In genomic region chr5:14436801-14437542, GRCh38 we compare ENCODE assay signal across 23 cellular contexts.
DNase-seq lines count a peak whose midpoint lies in the region; ATAC-seq and TF ChIP-seq lines count a peak whose summit lies in the region.
"Had no signal": no experiment of that assay in that cellular context is flagged by ENCODE, and none has a peak within 500 bp of the region (broad histone marks: within the 10 kb centered on the region; RNA-seq: fewer than 3 reads in every experiment).

No MANE protein-coding gene starts in this region.

- peak; percentile 32 for DNase-seq in endodermal cell
- no peak for DNase-seq in inferior parietal cortex (ENCODE audit: extremely low spot score)
- DNase-seq in testis, result no peak
- DNase-seq: activated CD4-positive, alpha-beta T cell treated with anti-CD3 and anti-CD28 coated beads, Interleukin-2, amount 50 U/mL, for 4 hours; Calu3; caudate nucleus; dorsolateral prefrontal cortex; erythroblast; mesendoderm; naive thymus-derived CD8-positive, alpha-beta T cell; NCI-H146; NCI-H774; sigmoid colon had no signal

- H3K36me3 Mint-ChIP-seq in endodermal cell (ENCODE audit: low read depth), result peaks cover 20% of the 10 kb centered on the region
- H3K36me3 Mint-ChIP-seq: naive thymus-derived CD8-positive, alpha-beta T cell had no signal

- ATAC-seq in GM18499 (IDR thresholded peaks at IDR 0.05; ENCODE audit: insufficient read depth, unreplicated experiment), result peak; percentile 59
- peak; percentile 48 for ATAC-seq in GM19023 (IDR thresholded peaks at IDR 0.05; ENCODE audit: unreplicated experiment)
- peak; percentile 47 for ATAC-seq in HG03442 (IDR thresholded peaks at IDR 0.05; ENCODE audit: unreplicated experiment)
- no peak for ATAC-seq in HG03280 (IDR thresholded peaks at IDR 0.05; ENCODE audit: unreplicated experiment)
- ATAC-seq in GM21737 (IDR thresholded peaks at IDR 0.05; ENCODE audit: unreplicated experiment), result no peak
- ATAC-seq: gastroesophageal sphincter; naive thymus-derived CD8-positive, alpha-beta T cell; Right ventricle myocardium inferior had no signal

- H3K27ac ChIP-seq in endodermal cell (ENCODE audit: low read depth, low read length) (no peak overlapping the region), testis (no peak overlapping the region)
- H3K27ac ChIP-seq: dorsolateral prefrontal cortex, gastroesophageal sphincter, sigmoid colon had no signal

- intact Hi-C loops in testis (cut with DNase I; ENCODE audit: low total_unique reads), result no loop called here

- H3K9me3 ChIP-seq in endodermal cell (ENCODE audit: control insufficient read depth, low read length) (no peaks in the 10 kb centered on the region), testis (no peaks in the 10 kb centered on the region)
- H3K9me3 ChIP-seq: gastroesophageal sphincter, sigmoid colon had no signal

- 96 to 97% methylated on average over 3 to 5 of the region's 5 CpGs for WGBS in endodermal cell (ENCODE audit: insufficient coverage in 1 of 2, insufficient read length in 1 of 2), 2 experiments
- WGBS in testis, 2 donors, result 91 to 94% methylated on average over 5 of the region's 5 CpGs

- H3K9me3 Mint-ChIP-seq in endodermal cell, result peaks cover 2% of the 10 kb centered on the region
- H3K9me3 Mint-ChIP-seq: IgD-negative memory B cell; stimulated activated naive CD8-positive, alpha-beta T cell treated with anti-CD3 and anti-CD28 coated beads, Interleukin-15, Interleukin-2, amounts not matched to agents 100 ng/mL and 50 ng/mL, for 24 hours; type B pancreatic cell had no signal

- H3K4me1 Mint-ChIP-seq in endodermal cell, result peaks cover 18% of the 10 kb centered on the region

- H3K27me3 Mint-ChIP-seq in endodermal cell (ENCODE audit: insufficient read depth), result no peaks in the 10 kb centered on the region
- H3K27me3 Mint-ChIP-seq: IgD-negative memory B cell; naive thymus-derived CD8-positive, alpha-beta T cell; stimulated activated naive CD8-positive, alpha-beta T cell treated with anti-CD3 and anti-CD28 coated beads, Interleukin-15, Interleukin-2, amounts not matched to agents 100 ng/mL and 50 ng/mL, for 24 hours; type B pancreatic cell had no signal

- H3K27me3 ChIP-seq in endodermal cell (ENCODE audit: control insufficient read depth, insufficient read depth, low read length, poor library complexity, severe bottlenecking) (no peaks in the 10 kb centered on the region), testis (no peaks in the 10 kb centered on the region)
- H3K27me3 ChIP-seq: dorsolateral prefrontal cortex, gastroesophageal sphincter, sigmoid colon had no signal

- no peak overlapping the region for H3K4me3 Mint-ChIP-seq in endodermal cell
- H3K4me3 Mint-ChIP-seq: IgD-negative memory B cell; naive thymus-derived CD8-positive, alpha-beta T cell; stimulated activated naive CD8-positive, alpha-beta T cell treated with anti-CD3 and anti-CD28 coated beads, Interleukin-15, Interleukin-2, amounts not matched to agents 100 ng/mL and 50 ng/mL, for 24 hours; type B pancreatic cell had no signal

- H3K4me3 ChIP-seq in endodermal cell (ENCODE audit: low read length), result no peak overlapping the region
- no peak overlapping the region for H3K4me3 ChIP-seq in testis
- H3K4me3 ChIP-seq: dorsolateral prefrontal cortex, gastroesophageal sphincter, sigmoid colon had no signal

- no peak overlapping the region for H3K9ac ChIP-seq in endodermal cell (ENCODE audit: extremely low read depth, low read length, poor library complexity, severe bottlenecking)

- H3K4me1 ChIP-seq in endodermal cell (ENCODE audit: control insufficient read depth, insufficient read depth, low read length) (no peaks in the 10 kb centered on the region), testis (peaks cover 13% of the 10 kb centered on the region)

- no peak overlapping the region for H3K27ac Mint-ChIP-seq in endodermal cell
- H3K27ac Mint-ChIP-seq: IgD-negative memory B cell; stimulated activated naive CD8-positive, alpha-beta T cell treated with anti-CD3 and anti-CD28 coated beads, Interleukin-15, Interleukin-2, amounts not matched to agents 100 ng/mL and 50 ng/mL, for 24 hours; type B pancreatic cell had no signal

- TF ChIP-seq CTCF in endodermal cell (conservative IDR thresholded peaks at IDR 0.05) (no peak), testis (IDR thresholded peaks at IDR 0.05) (no peak)

- TF ChIP-seq POLR2A in testis (IDR thresholded peaks at IDR 0.05), result no peak

- H3K36me3 ChIP-seq in endodermal cell (ENCODE audit: control insufficient read depth, insufficient read depth, low read length) (peaks cover under 1% of the 10 kb centered on the region), testis (ENCODE audit: low read depth, missing control alignments) (no peaks in the 10 kb centered on the region)

Comparison
In these comparisons a context has a peak if more than half of its experiments do, and no peak if none do; other contexts are left out.
1. ATAC-seq: peak in GM18499 (single experiment), GM19023 (single experiment) and HG03442 (single experiment); none in HG03280 (single experiment) and GM21737 (single experiment).